10 cellular contexts compared by ENCODE assay signal in genomic region chr5:31859096-31859495, GRCh38.
"Had no signal": no experiment of that assay in that cellular context is flagged by ENCODE, and none has a peak within 500 bp of the region (broad histone marks: within the 10 kb centered on the region; RNA-seq: fewer than 3 reads in every experiment).

No MANE protein-coding gene starts in this region.

- FAIRE-seq: HTR-8/SVneo had no signal

- H3K27ac Mint-ChIP-seq: HFFc6, IgD-negative memory B cell had no signal

- H3K27ac ChIP-seq: GM23248, KMS-11 had no signal

- DNase-seq: GM23248, GOT3, H7, HFFc6, Karpas-422, KBM-7 had no signal

- H3K4me3 ChIP-seq: GM23248, HAP-1 had no signal

- H3K36me3 ChIP-seq: HAP-1 had no signal

- H3K4me2 ChIP-seq: KMS-11 had no signal

- H3K4me3 Mint-ChIP-seq: HFFc6, IgD-negative memory B cell had no signal
